ENCODE assay signal across 22 cellular contexts in genomic region chr14:102371361-102371760, GRCh38. TPM values are rescaled to one million over a fixed set of nuclear protein-coding genes. Genes with fewer than 3 reads are reported as not detected.
DNase-seq lines count a peak whose midpoint lies in the region; ATAC-seq, FAIRE-seq and TF ChIP-seq lines count a peak whose summit lies in the region.
"Had no signal": no experiment of that assay in that cellular context is flagged by ENCODE, and none has a peak within 500 bp of the region (broad histone marks: within the 10 kb centered on the region; RNA-seq: fewer than 3 reads in every experiment).

No MANE protein-coding gene starts in this region.

- TF ChIP-seq CTCF in CD14-positive monocyte (IDR thresholded peaks at IDR 0.05) (no peak), HL-60 (IDR thresholded peaks at IDR 0.05; ENCODE audit: insufficient read depth, low read length) (no peak)

- no peaks in the 10 kb centered on the region for H3K9me3 ChIP-seq in mononuclear cell (ENCODE audit: low read depth, low read length)
- H3K9me3 ChIP-seq: SK-N-SH had no signal

- no peak for FAIRE-seq in RCC 7860 (lab: Jason Lieb, UNC)

- H3K27me3 ChIP-seq in HL-60 (ENCODE audit: insufficient read depth, poor library complexity, severe bottlenecking), result no peaks in the 10 kb centered on the region
- no peaks in the 10 kb centered on the region for H3K27me3 ChIP-seq in mononuclear cell (ENCODE audit: insufficient read depth, low read length)

- no peaks in the 10 kb centered on the region for H3K27me3 Mint-ChIP-seq in CD14-positive monocyte (ENCODE audit: low read depth in 3 of 3)
- H3K27me3 Mint-ChIP-seq: CD8-positive, alpha-beta memory T cell had no signal

- H3K4me3 ChIP-seq in HL-60 (replicated peaks; ENCODE audit: insufficient read depth, low read length) (no peak overlapping the region), mononuclear cell (ENCODE audit: low read length) (peak overlapping the region; percentile 14)
- H3K4me3 ChIP-seq: PC-9 had no signal

- DNase-seq in CD14-positive monocyte (ENCODE audit: low spot score), result no peak
- DNase-seq in HL-60 (ENCODE audit: low read depth in 1 of 2, low spot score in 1 of 2), result no peak
- no peak for DNase-seq in caudate nucleus (lab: John Stamatoyannopoulos, UW)
- no peak for DNase-seq in RCC 7860 (ENCODE audit: low spot score)
- no peak for DNase-seq in SHP77 (lab: John Stamatoyannopoulos, UW)
- DNase-seq: AML-193; Calu3; CD8-positive, alpha-beta memory T cell; H9; HFFc6; Kasumi-1; NCI-H1694; NCI-H2081; NCI-H446; NCI-H526 treated with DMSO at 0.1 percent for 48 hours; PC-9; SIG-M5; SK-N-SH had no signal

- H3K4me1 ChIP-seq in mononuclear cell (ENCODE audit: insufficient read depth, low read length), result peaks cover 21% of the 10 kb centered on the region

- peak overlapping the region; percentile 94 to 99 (median 98) for H3K27ac Mint-ChIP-seq in CD14-positive monocyte
- H3K27ac Mint-ChIP-seq: HFFc6 had no signal

- no peak for ATAC-seq in HG02852 (IDR thresholded peaks at IDR 0.05; ENCODE audit: unreplicated experiment)

- intact Hi-C loops in CD14-positive monocyte (cut with micrococcal nuclease), result no loop called here

- peaks cover 36% of the 10 kb centered on the region for H3K4me1 Mint-ChIP-seq in CD14-positive monocyte

- peaks cover 8 to 16% of the 10 kb centered on the region in 2 donors for H3K36me3 Mint-ChIP-seq in CD14-positive monocyte

- H3K27ac ChIP-seq in HL-60 (replicated peaks) (peak overlapping the region; percentile 65), angular gyrus (ENCODE audit: low read depth, low read length) (peak overlapping the region; percentile 62), caudate nucleus (ENCODE audit: low read depth, low read length) (no peak overlapping the region)
- H3K27ac ChIP-seq: PC-9, RWPE1 had no signal

- no peak overlapping the region for H3K4me3 Mint-ChIP-seq in CD14-positive monocyte
- H3K4me3 Mint-ChIP-seq: H9, HFFc6 had no signal

- H3K9me3 Mint-ChIP-seq in CD14-positive monocyte, result no peaks in the 10 kb centered on the region
- H3K9me3 Mint-ChIP-seq: CD8-positive, alpha-beta memory T cell; H9; HFFc6 had no signal

RNA-seq across cellular contexts. Expression of gene TECPR2, which starts 8.6 kb away (rescaled TPM):
- polyA plus RNA-seq in CD14-positive monocyte, result 1 to 10 TPM; 2.8 to 6.4 TPM
- 2.7 TPM for total RNA-seq in mononuclear cell

RNA-seq across cellular contexts. Expression of gene CINP, which starts 8.7 kb away (rescaled TPM):
- 10 to 100 TPM; 57.1 to 58.5 TPM for polyA plus RNA-seq in CD14-positive monocyte
- total RNA-seq in mononuclear cell, result 20.6 TPM

RNA-seq across cellular contexts. Expression of gene ZNF839, which starts 51.8 kb away (rescaled TPM):
- 1 to 10 TPM in 1 of 2 donors, under 1 TPM in 1; 0.47 to 1.7 TPM for polyA plus RNA-seq in CD14-positive monocyte
- total RNA-seq in mononuclear cell, result 12.5 TPM
